ENCODE assay signal across 25 cellular contexts in genomic region chr21:32710987-32711386, GRCh38. TPM values are rescaled to one million over a fixed set of nuclear protein-coding genes. Genes with fewer than 3 reads are reported as not detected.
DNase-seq lines count a peak whose midpoint lies in the region; ATAC-seq, FAIRE-seq and TF ChIP-seq lines count a peak whose summit lies in the region.
"Had no signal": no experiment of that assay in that cellular context is flagged by ENCODE, and none has a peak within 500 bp of the region (broad histone marks: within the 10 kb centered on the region; RNA-seq: fewer than 3 reads in every experiment).

No MANE protein-coding gene starts in this region.

- no peak for TF ChIP-seq POLR2A in K562 (conservative IDR thresholded peaks at IDR 0.05)

- FAIRE-seq in K562 (lab: Jason Lieb, UNC): no peak
- FAIRE-seq: A549, G401.6, GM12892, H54 had no signal

- peak overlapping the region in 8 of 11 experiments; percentile 26 to 70 (median 48); a peak in 15 of 22 replicates for H3K4me2 ChIP-seq in BLaER1 treated with 17β-estradiol and CSF1 and Interleukin-3, amounts not matched to agents 10 nM and 100 nM
- H3K4me2 ChIP-seq in K562 (ENCODE audit: insufficient read depth, low read length): no peak overlapping the region
- H3K4me2 ChIP-seq: A549 had no signal

- H3K4me3 ChIP-seq in left ventricle myocardium inferior (peak overlapping the region; percentile 11), K562 (no peak overlapping the region)
- no peak overlapping the region for H3K4me3 ChIP-seq in BLaER1 treated with 17β-estradiol and CSF1 and Interleukin-3, amounts not matched to agents 10 nM and 100 nM
- H3K4me3 ChIP-seq: A549, HAP-1 had no signal

- 68% methylated on average over 4 of the region's 4 CpGs for WGBS in K562 (ENCODE audit: insufficient coverage, low coverage, missing lambda C conversion rate)

- H3K9me1 ChIP-seq in K562 (ENCODE audit: control insufficient read depth, insufficient read depth, low read length): no peaks in the 10 kb centered on the region

- no peak overlapping the region for H3K27ac Mint-ChIP-seq in natural killer cell treated with Interleukin-12 subunit alpha and Interleukin-12 subunit beta and Interleukin-15 and Interleukin-18, amount 100 ng/mL, for 72 hours
- H3K27ac Mint-ChIP-seq: CD4-positive, CD25-positive, alpha-beta regulatory T cell; CD8-positive, alpha-beta T cell; HFFc6 had no signal

- intact Hi-C loops in Right ventricle myocardium superior (cut with DNase I) (no loop called here), left cardiac atrium (cut with DNase I) (no loop called here), left ventricle myocardium inferior (cut with micrococcal nuclease) (no loop called here), cardiac septum (cut with DNase I) (no loop called here), K562 (cut with micrococcal nuclease) (no loop called here)

- in situ Hi-C loops in K562 (cut with MboI): no loop called here

- peaks cover 18 to 30% of the 10 kb centered on the region in 2 donors for H3K4me1 Mint-ChIP-seq in natural killer cell treated with Interleukin-12 subunit alpha and Interleukin-12 subunit beta and Interleukin-15 and Interleukin-18, amount 100 ng/mL, for 72 hours (ENCODE audit: low read depth in 2 of 2)

- H2AFZ ChIP-seq in K562 (ENCODE audit: low read depth, low read length): no peak overlapping the region

- BruUV-seq in K562 (replicated peaks; lab: Mats Ljungman, UMichigan): no TSS peak

- 0 out of 3 replicates have a peak, but pooled peaks cover 2% of the 10 kb centered on the region for H3K79me2 ChIP-seq in K562 (ENCODE audit: control insufficient read depth, insufficient read depth, low read length)

- no peak overlapping the region for H3K9ac ChIP-seq in BLaER1 treated with 17β-estradiol and CSF1 and Interleukin-3, amounts not matched to agents 10 nM and 100 nM
- H3K9ac ChIP-seq in K562 (ENCODE audit: insufficient read depth in 1 of 2, low read depth in 2 of 2, low read length in 2 of 2): no peak overlapping the region

- H3K27me3 ChIP-seq in left ventricle myocardium inferior (ENCODE audit: low read depth) (no peaks in the 10 kb centered on the region), K562 (ENCODE audit: control insufficient read depth in 2 of 2, insufficient read depth in 2 of 2, low read length in 2 of 2) (no peaks in the 10 kb centered on the region)
- H3K27me3 ChIP-seq in BLaER1 treated with 17β-estradiol and CSF1 and Interleukin-3, amounts not matched to agents 10 nM and 100 nM: no peaks in the 10 kb centered on the region
- H3K27me3 ChIP-seq: BE2C had no signal

- H3K36me3 ChIP-seq in left ventricle myocardium inferior (peaks cover under 1% of the 10 kb centered on the region), K562 (ENCODE audit: control insufficient read depth, insufficient read depth, low read length) (no peaks in the 10 kb centered on the region)
- H3K36me3 ChIP-seq in BLaER1 treated with 17β-estradiol and CSF1 and Interleukin-3, amounts not matched to agents 10 nM and 100 nM: peaks cover 0 to 21% (median 0%) of the 10 kb centered on the region in 11 experiments; a peak in 4 of 22 replicates
- H3K36me3 ChIP-seq: BE2C, HAP-1 had no signal

- H3K27me3 Mint-ChIP-seq in natural killer cell treated with Interleukin-12 subunit alpha and Interleukin-12 subunit beta and Interleukin-15 and Interleukin-18, amount 100 ng/mL, for 72 hours: no peaks in the 10 kb centered on the region
- H3K27me3 Mint-ChIP-seq: CD4-positive, CD25-positive, alpha-beta regulatory T cell had no signal

- H4K20me1 ChIP-seq in BLaER1 treated with 17β-estradiol and CSF1 and Interleukin-3, amounts not matched to agents 10 nM and 100 nM: peaks cover 0 to 76% (median 5%) of the 10 kb centered on the region in 11 experiments; a peak in 11 of 22 replicates
- H4K20me1 ChIP-seq in K562 (replicated peaks; ENCODE audit: control insufficient read depth, insufficient read depth, low read length): no peaks in the 10 kb centered on the region

- POLR2A ChIA-PET in K562 (lab: Yijun Ruan, JAX): no interaction called here

- H3K9me3 ChIP-seq in left ventricle myocardium inferior (replicated peaks) (peaks cover 1% of the 10 kb centered on the region), K562 (replicated peaks; ENCODE audit: control insufficient read depth, insufficient read depth, low read depth, low read length) (no peaks in the 10 kb centered on the region)
- no peaks in the 10 kb centered on the region for H3K9me3 ChIP-seq in BLaER1 treated with 17β-estradiol and CSF1 and Interleukin-3, amounts not matched to agents 10 nM and 100 nM (replicated peaks in 1 of 11)
- H3K9me3 ChIP-seq: A549, BE2C, Caco-2, HAP-1 had no signal

- H3K36me3 Mint-ChIP-seq in natural killer cell treated with Interleukin-12 subunit alpha and Interleukin-12 subunit beta and Interleukin-15 and Interleukin-18, amount 100 ng/mL, for 72 hours: no peaks in the 10 kb centered on the region

- TF ChIP-seq EP300 in K562 (IDR thresholded peaks at IDR 0.05; ENCODE audit: low read length): no peak

- CTCF ChIA-PET in K562 (lab: Yijun Ruan, JAX; ENCODE audit: low intra/inter-chr PET ratio): no interaction called here

- H3K4me1 ChIP-seq in left ventricle myocardium inferior: peaks cover 28% of the 10 kb centered on the region
- peaks cover 18 to 39% (median 36%) of the 10 kb centered on the region in 10 experiments for H3K4me1 ChIP-seq in BLaER1 treated with 17β-estradiol and CSF1 and Interleukin-3, amounts not matched to agents 10 nM and 100 nM
- no peaks in the 10 kb centered on the region for H3K4me1 ChIP-seq in K562 (replicated peaks in 1 of 2; ENCODE audit: control insufficient read depth in 2 of 2, insufficient read depth in 2 of 2, low read length in 2 of 2)
- H3K4me1 ChIP-seq: A549, BE2C, Caco-2 had no signal

- DNase-seq in Right ventricle myocardium superior (no peak), left cardiac atrium (no peak), left ventricle myocardium inferior (no peak), cardiac septum (ENCODE audit: low spot score) (no peak), K562 (ENCODE audit: extremely low read depth in 1 of 4, low spot score in 3 of 4) (no peak), NCI-H526 (lab: John Stamatoyannopoulos, UW) (no peak)
- no peak for DNase-seq in natural killer cell treated with Interleukin-12 subunit alpha and Interleukin-12 subunit beta and Interleukin-15 and Interleukin-18, amount 100 ng/mL, for 72 hours (ENCODE audit: low spot score)
- DNase-seq: 8988T; ACHN; AML-193; BE2C; Caco-2; CD4-positive, CD25-positive, alpha-beta regulatory T cell; CD8-positive, alpha-beta T cell; DMS153; DND-41; GOT3; HFFc6 had no signal

- no peaks in the 10 kb centered on the region for H3K9me3 Mint-ChIP-seq in natural killer cell treated with Interleukin-12 subunit alpha and Interleukin-12 subunit beta and Interleukin-15 and Interleukin-18, amount 100 ng/mL, for 72 hours
- H3K9me3 Mint-ChIP-seq: CD8-positive, alpha-beta T cell; HFFc6 had no signal

- peak overlapping the region; percentile 33 for H3K27ac ChIP-seq in left ventricle myocardium inferior (replicated peaks)
- H3K27ac ChIP-seq in BLaER1 treated with 17β-estradiol and CSF1 and Interleukin-3, amounts not matched to agents 10 nM and 100 nM: no peak overlapping the region
- peak overlapping the region; percentile 1; the same call in 1 of the 3 replicates for H3K27ac ChIP-seq in K562 (ENCODE audit: extremely low read depth, low read depth, low read length)
- H3K27ac ChIP-seq: A549, C4-2B had no signal

- no peak overlapping the region for H3K4me3 Mint-ChIP-seq in natural killer cell treated with Interleukin-12 subunit alpha and Interleukin-12 subunit beta and Interleukin-15 and Interleukin-18, amount 100 ng/mL, for 72 hours
- H3K4me3 Mint-ChIP-seq: CD4-positive, CD25-positive, alpha-beta regulatory T cell; CD8-positive, alpha-beta T cell; HFFc6 had no signal

- ATAC-seq in Right ventricle myocardium superior (ENCODE audit: poor library complexity) (peak; percentile 78), left cardiac atrium (no peak), K562 (no peak)
- no peak for ATAC-seq in natural killer cell treated with Interleukin-12 subunit alpha and Interleukin-12 subunit beta and Interleukin-15 and Interleukin-18, amount 100 ng/mL, for 72 hours
- ATAC-seq: A549; CD8-positive, alpha-beta T cell had no signal

- no peak for TF ChIP-seq CTCF in left ventricle myocardium inferior (IDR thresholded peaks at IDR 0.05; ENCODE audit: borderline replicate concordance)
- TF ChIP-seq CTCF in K562 (IDR thresholded peaks at IDR 0.05 in 2 of 3, conservative IDR thresholded peaks at IDR 0.05 in 1 of 3; ENCODE audit: insufficient read depth in 2 of 3, low read depth in 1 of 3, low read length in 3 of 3): no peak

- no peak for TF ChIP-seq RAD21 in K562 (CRISPR knock-in tag; conservative IDR thresholded peaks at IDR 0.05 in 1 of 2, IDR thresholded peaks at IDR 0.05 in 1 of 2)

TF ChIP-seq in K562, 482 proteins besides CTCF, POLR2A, EP300 and RAD21 (continues in another document):
- TF ChIP-seq DPF2 (IDR thresholded peaks at IDR 0.05): no peak

RNA-seq across cellular contexts. Expression of gene SYNJ1, which starts 16.8 kb away (rescaled TPM):
- total RNA-seq in Right ventricle myocardium superior (10.6 TPM), left cardiac atrium (10 to 100 TPM; 11.9 to 12.3 TPM), left ventricle myocardium inferior (12.3 TPM), cardiac septum (10.8 TPM), K562 (2014; rRNA removed) (2.5 and 3.3 TPM in 2 replicates), K562 (2014; rRNA removed; fragmentation: Illumina TruSeq; extraction: Trizol) (5.6 and 6.8 TPM in 2 replicates), K562 (2015; rRNA removed; fragmentation: Illumina TruSeq; extraction: Trizol) (4.2 TPM in 2 replicates), K562 (2021) (9.9 and 11.2 TPM in 2 replicates)
- total RNA-seq in K562 (2011; cell fraction: chromatin; rRNA removed; ENCODE audit: low replicate concordance): 17.4 and 48.9 TPM in 2 replicates
- total RNA-seq in K562 (2011; cell fraction: nucleolus; rRNA removed): 5.7 and 7.5 TPM in 2 replicates
- total RNA-seq in K562 (2011; cell fraction: nucleoplasm; rRNA removed): 14.5 and 20.2 TPM in 2 replicates
- polyA plus RNA-seq in K562 (2011; rRNA removed) (5.7 and 6.1 TPM in 2 replicates), K562 (2014; fragmentation: Illumina TruSeq; extraction: Trizol) (10.6 and 11.6 TPM in 2 replicates), K562 (2014; fragmentation: Nextera tagmentation; extraction: Ambion mirVana) (1 to 10 TPM; 2.4 to 2.6 TPM), K562 (2014; rRNA removed) (4.0 and 5.8 TPM in 2 replicates)
- 3.9 and 4.4 TPM in 2 replicates for polyA plus RNA-seq in K562 (2011; cell fraction: cytosol; rRNA removed)
- 15.5 and 30.4 TPM in 2 replicates for polyA plus RNA-seq in K562 (2011; cell fraction: nucleus; rRNA removed)
- 6.1 and 7.1 TPM in 2 replicates for polyA plus RNA-seq in K562 (2012)
- polyA minus RNA-seq in K562 (2011; rRNA and poly(A)+ RNA removed): 19.5 and 21.7 TPM in 2 replicates
- 5.2 and 5.6 TPM in 2 replicates for polyA minus RNA-seq in K562 (2011; cell fraction: cytosol; rRNA and poly(A)+ RNA removed)
- 12.1 and 15.7 TPM in 2 replicates for polyA minus RNA-seq in K562 (2011; cell fraction: nucleus; rRNA and poly(A)+ RNA removed)
- 10 to 100 TPM; 15.4 to 17.4 TPM for total RNA-seq in natural killer cell treated with Interleukin-12 subunit alpha and Interleukin-12 subunit beta and Interleukin-15 and Interleukin-18, amount 100 ng/mL, for 72 hours

Comparison
In these comparisons a context has a peak if more than half of its experiments do, and no peak if none do; other contexts are left out.
1. H3K27ac ChIP-seq: peak in left ventricle myocardium inferior (single experiment) and K562 (single experiment); none in BLaER1 treated with 17β-estradiol and CSF1 and Interleukin-3, amounts not matched to agents 10 nM and 100 nM (0 of 11).